Comparison of ENCODE assay signal across 1 cellular context in the genomic region with DNA sequence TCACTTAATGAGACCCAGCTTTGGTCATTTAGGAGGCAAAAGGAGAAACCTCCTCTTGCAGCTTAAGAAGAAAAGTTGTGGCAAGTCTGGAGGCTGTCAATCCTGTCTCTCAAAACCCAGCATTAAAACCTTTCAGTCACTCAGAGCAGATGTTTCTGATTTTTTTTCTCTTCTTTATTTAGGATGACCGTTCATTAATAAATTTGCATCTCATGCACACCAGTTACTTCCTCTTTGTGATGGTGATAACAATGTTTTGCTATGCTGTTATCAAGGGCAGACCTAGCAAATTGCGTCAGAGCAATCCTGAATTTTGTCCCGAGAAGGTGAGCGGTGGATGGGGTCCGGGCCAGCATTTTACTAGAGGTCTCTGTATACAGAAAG.
TF ChIP-seq lines count a peak whose summit lies in the region.

No MANE protein-coding gene starts in this region.

TF ChIP-seq in endothelial cell of umbilical vein, 7 proteins besides CTCF, POLR2A, EP300 and RAD21:
- TF ChIP-seq JUN (IDR thresholded peaks at IDR 0.05; ENCODE audit: borderline replicate concordance, insufficient read depth, insufficient read length, low read depth) (no peak), EZH2 (IDR thresholded peaks at IDR 0.05; ENCODE audit: borderline replicate concordance, low read depth, low read length, severe bottlenecking) (no peak), FOS (IDR thresholded peaks at IDR 0.05; ENCODE audit: borderline replicate concordance, insufficient read depth, low read length) (no peak), GATA2 (IDR thresholded peaks at IDR 0.05; ENCODE audit: insufficient read depth, insufficient read length, low read depth, low read length) (no peak), MYC (IDR thresholded peaks at IDR 0.05; ENCODE audit: low read depth, low read length) (no peak), POLR2AphosphoS5 (IDR thresholded peaks at IDR 0.05; ENCODE audit: insufficient read depth, low read depth, low read length) (no peak)
- TF ChIP-seq, protein P1, sequence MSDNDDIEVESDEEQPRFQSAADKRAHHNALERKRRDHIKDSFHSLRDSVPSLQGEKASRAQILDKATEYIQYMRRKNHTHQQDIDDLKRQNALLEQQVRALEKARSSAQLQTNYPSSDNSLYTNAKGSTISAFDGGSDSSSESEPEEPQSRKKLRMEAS (IDR thresholded peaks at IDR 0.05; ENCODE audit: insufficient read depth, insufficient read length): no peak
